ENCODE assay signal across 8 cellular contexts in the genomic region with DNA sequence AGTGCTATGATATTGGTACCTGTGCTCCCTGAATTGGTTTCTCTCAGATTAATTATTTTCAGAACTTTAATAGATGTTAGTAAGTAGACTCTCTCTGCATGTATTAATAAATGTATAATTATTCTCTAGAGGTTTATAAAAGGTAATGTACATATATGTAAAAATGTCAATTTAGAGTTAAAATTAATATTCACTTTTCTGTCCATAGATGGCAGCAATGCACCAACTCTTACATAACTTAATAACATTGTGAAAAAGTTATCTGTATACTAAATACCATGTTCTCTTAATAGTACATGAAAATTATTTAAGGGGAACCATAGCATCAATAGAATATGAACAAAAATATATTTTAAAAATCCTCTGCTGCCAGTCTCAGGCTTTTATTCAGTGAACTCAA.
A peak's percentile ranks its signal among the peaks of the same experiment; 100 is the strongest.
DNase-seq lines count a peak whose midpoint lies in the region; TF ChIP-seq lines count a peak whose summit lies in the region.

No MANE protein-coding gene starts in this region.

- DNase-seq in NCI-H524 (lab: John Stamatoyannopoulos, UW) (peak; percentile 5 to 46), NCI-H524 treated with DMSO at 0.1 percent for 48 hours (lab: John Stamatoyannopoulos, UW) (no peak), LHCN-M2 (ENCODE audit: low read depth) (peak; percentile 1), cardiac fibroblast (ENCODE audit: low read depth in 2 of 2) (peak; percentile 16 to 31), pons (ENCODE audit: low spot score) (peak; percentile 12), vagina (ENCODE audit: extremely low spot score in 2 of 2) (no peak), amygdala (lab: John Stamatoyannopoulos, UW) (no peak)
- no peak for DNase-seq in activated CD4-positive, alpha-beta memory T cell treated with anti-CD3 and anti-CD28 coated beads for 36 hours

- TF ChIP-seq CTCF in cardiac fibroblast (IDR thresholded peaks at IDR 0.05; ENCODE audit: low read depth, low read length), result peak; percentile 24
- no peak for TF ChIP-seq CTCF in vagina (IDR thresholded peaks at IDR 0.05)

- H3K27me3 Mint-ChIP-seq in activated CD4-positive, alpha-beta memory T cell treated with anti-CD3 and anti-CD28 coated beads for 36 hours, result no peaks in the 10 kb centered on the region

- CTCF ChIA-PET in activated CD4-positive, alpha-beta memory T cell treated with anti-CD3 and anti-CD28 coated beads for 36 hours (lab: Charles Lee), result no interaction called here

- no peaks in the 10 kb centered on the region for H3K36me3 ChIP-seq in vagina

- H3K4me3 Mint-ChIP-seq in activated CD4-positive, alpha-beta memory T cell treated with anti-CD3 and anti-CD28 coated beads for 36 hours, result no peak overlapping the region

- H3K4me3 ChIP-seq in cardiac fibroblast (replicated peaks in 1 of 2; ENCODE audit: low read depth in 2 of 2, low read length in 2 of 2), result no peak overlapping the region
- H3K4me3 ChIP-seq in vagina, result no peak overlapping the region

- no peaks in the 10 kb centered on the region for H3K27me3 ChIP-seq in vagina

- intact Hi-C loops in vagina (cut with DNase I), result no loop called here
- intact Hi-C loops in activated CD4-positive, alpha-beta memory T cell treated with anti-CD3 and anti-CD28 coated beads for 36 hours (cut with micrococcal nuclease), result loop anchor here (5.0 kb wide), 1 partner anchor 339 kb away; no protein-coding TSS in a partner anchor

- H3K4me1 ChIP-seq in vagina, result no peaks in the 10 kb centered on the region

- no peak overlapping the region for H3K27ac Mint-ChIP-seq in activated CD4-positive, alpha-beta memory T cell treated with anti-CD3 and anti-CD28 coated beads for 36 hours

- POLR2A ChIA-PET in activated CD4-positive, alpha-beta memory T cell treated with anti-CD3 and anti-CD28 coated beads for 36 hours (lab: Charles Lee), result no interaction called here

- H3K36me3 Mint-ChIP-seq in activated CD4-positive, alpha-beta memory T cell treated with anti-CD3 and anti-CD28 coated beads for 36 hours, result no peaks in the 10 kb centered on the region

- no peaks in the 10 kb centered on the region for H3K9me3 Mint-ChIP-seq in activated CD4-positive, alpha-beta memory T cell treated with anti-CD3 and anti-CD28 coated beads for 36 hours

- H3K4me1 Mint-ChIP-seq in activated CD4-positive, alpha-beta memory T cell treated with anti-CD3 and anti-CD28 coated beads for 36 hours (ENCODE audit: low read depth), result no peaks in the 10 kb centered on the region

- H3K27ac ChIP-seq in vagina, result no peak overlapping the region

- no peaks in the 10 kb centered on the region for H3K9me3 ChIP-seq in vagina

- TF ChIP-seq POLR2A in vagina (IDR thresholded peaks at IDR 0.05), result no peak

Comparison
In these comparisons a context has a peak if more than half of its experiments do, and no peak if none do; other contexts are left out.
1. DNase-seq: peak in NCI-H524 (2 of 2), LHCN-M2 (single experiment), cardiac fibroblast (2 of 2) and pons (single experiment); none in NCI-H524 treated with DMSO at 0.1 percent for 48 hours (single experiment), vagina (0 of 2), activated CD4-positive, alpha-beta memory T cell treated with anti-CD3 and anti-CD28 coated beads for 36 hours (single experiment) and amygdala (0 of 56).